In genomic region chr19:1884291-1884718, GRCh38 we compare ENCODE assay signal across 8 cellular contexts. TPM values are rescaled to one million over a fixed set of nuclear protein-coding genes. Genes with fewer than 3 reads are reported as not detected.
DNase-seq lines count a peak whose midpoint lies in the region; TF ChIP-seq lines count a peak whose summit lies in the region.

No MANE protein-coding gene starts in this region.

- H3K4me3 ChIP-seq in ovary: peak overlapping the region; percentile 85

- no peak for TF ChIP-seq CTCF in endothelial cell (IDR thresholded peaks at IDR 0.05; ENCODE audit: unreplicated experiment)
- no peak for TF ChIP-seq CTCF in ovary (IDR thresholded peaks at IDR 0.05)

- DNase-seq in ELF-1 (ENCODE audit: low read depth, low spot score) (peak; percentile 72), endothelial cell (ENCODE audit: low spot score) (no peak), ovary (peak in 1 of 5 donors; percentile 24), SW 1271 (lab: John Stamatoyannopoulos, UW) (no peak), DMS53 treated with DMSO at 0.1 percent for 48 hours (lab: John Stamatoyannopoulos, UW; ENCODE audit: unreplicated experiment) (no peak), RPMI8226 (no peak), NCI-H1417 treated with DMSO at 0.1 percent for 48 hours (lab: John Stamatoyannopoulos, UW) (no peak)

- intact Hi-C loops in ovary (cut with DNase I): no loop called here

- peak overlapping the region; percentile 98 for H3K4me3 Mint-ChIP-seq in T-helper 1 cell treated with Interleukin-12 subunit alpha and Interleukin-12 subunit beta and Interleukin-4 antibody, amounts not matched to agents 30 μg/mL and 1 μg/mL, for 36 hours
- H3K4me3 Mint-ChIP-seq in endothelial cell (ENCODE audit: unreplicated experiment): peak overlapping the region; percentile 100

- no peaks in the 10 kb centered on the region for H3K27me3 Mint-ChIP-seq in T-helper 1 cell treated with Interleukin-12 subunit alpha and Interleukin-12 subunit beta and Interleukin-4 antibody, amounts not matched to agents 30 μg/mL and 1 μg/mL, for 36 hours (ENCODE audit: low read depth)
- peaks cover 32% of the 10 kb centered on the region for H3K27me3 Mint-ChIP-seq in endothelial cell (ENCODE audit: unreplicated experiment)

- H3K4me1 ChIP-seq in ovary (ENCODE audit: insufficient read depth): peaks cover 29% of the 10 kb centered on the region

- H3K27ac ChIP-seq in ovary: peak overlapping the region in 1 of 2 donors; percentile 42

- TF ChIP-seq EP300 in ovary (IDR thresholded peaks at IDR 0.05): no peak

- H3K27ac Mint-ChIP-seq in T-helper 1 cell treated with Interleukin-12 subunit alpha and Interleukin-12 subunit beta and Interleukin-4 antibody, amounts not matched to agents 30 μg/mL and 1 μg/mL, for 36 hours: peak overlapping the region; percentile 97
- H3K27ac Mint-ChIP-seq in endothelial cell (ENCODE audit: unreplicated experiment): peak overlapping the region; percentile 100

- H3K4me1 Mint-ChIP-seq in T-helper 1 cell treated with Interleukin-12 subunit alpha and Interleukin-12 subunit beta and Interleukin-4 antibody, amounts not matched to agents 30 μg/mL and 1 μg/mL, for 36 hours (ENCODE audit: low read depth): peaks cover 29% of the 10 kb centered on the region
- H3K4me1 Mint-ChIP-seq in endothelial cell (ENCODE audit: unreplicated experiment): peaks cover 25% of the 10 kb centered on the region

- no peaks in the 10 kb centered on the region for H3K36me3 ChIP-seq in ovary

- H3K27me3 ChIP-seq in ovary: no peaks in the 10 kb centered on the region

- peaks cover 20% of the 10 kb centered on the region for H3K36me3 Mint-ChIP-seq in T-helper 1 cell treated with Interleukin-12 subunit alpha and Interleukin-12 subunit beta and Interleukin-4 antibody, amounts not matched to agents 30 μg/mL and 1 μg/mL, for 36 hours (ENCODE audit: low read depth)
- peaks cover 19% of the 10 kb centered on the region for H3K36me3 Mint-ChIP-seq in endothelial cell (ENCODE audit: low read depth, unreplicated experiment)

- H3K9me3 Mint-ChIP-seq in T-helper 1 cell treated with Interleukin-12 subunit alpha and Interleukin-12 subunit beta and Interleukin-4 antibody, amounts not matched to agents 30 μg/mL and 1 μg/mL, for 36 hours: no peaks in the 10 kb centered on the region
- no peaks in the 10 kb centered on the region for H3K9me3 Mint-ChIP-seq in endothelial cell (ENCODE audit: unreplicated experiment)

- no peak for TF ChIP-seq POLR2A in ovary (IDR thresholded peaks at IDR 0.05)

- WGBS in ovary, 3 donors: 1 to 3% (median 3%) methylated on average over 11 of the region's 11 CpGs

- no peaks in the 10 kb centered on the region for H3K9me3 ChIP-seq in ovary

RNA-seq across cellular contexts. Expression of gene ABHD17A, which starts 1.0 kb away (rescaled TPM):
- total RNA-seq in endothelial cell (ENCODE audit: unreplicated experiment) (283 TPM), ovary (10 to 100 TPM; 54.2 to 87.3 (median 65.4) TPM)
- 10 to 100 TPM in 1 of 2 donors, under 1 TPM in 1; 0.57 to 65.6 TPM for polyA plus RNA-seq in ovary

RNA-seq across cellular contexts. Expression of gene ADAT3, which starts 20.9 kb away (rescaled TPM):
- total RNA-seq in endothelial cell (ENCODE audit: unreplicated experiment) (10.5 TPM), ovary (10 to 100 TPM in 1 of 7 donors, 1 to 10 TPM in 6; 2.6 to 13.7 (median 4.6) TPM)
- 1 to 10 TPM in 1 of 2 donors, not detected in 1; 2.3 TPM for polyA plus RNA-seq in ovary

RNA-seq across cellular contexts. Expression of gene SCAMP4, which starts 20.9 kb away (rescaled TPM):
- 71.8 TPM for total RNA-seq in endothelial cell (ENCODE audit: unreplicated experiment)
- 10 to 100 TPM; 32.0 to 87.0 (median 62.6) TPM for total RNA-seq in ovary
- 10 to 100 TPM; 11.7 to 31.1 TPM for polyA plus RNA-seq in ovary

RNA-seq across cellular contexts. Expression of gene KLF16, which starts 20.9 kb away (rescaled TPM):
- total RNA-seq in endothelial cell (ENCODE audit: unreplicated experiment): 19.9 TPM
- 10 to 100 TPM in 6 of 7 donors, 1 to 10 TPM in 1; 4.2 to 26.6 (median 14.4) TPM for total RNA-seq in ovary
- 1 to 10 TPM in 1 of 2 donors, under 1 TPM in 1; 0.63 to 5.4 TPM for polyA plus RNA-seq in ovary

RNA-seq across cellular contexts. Expression of gene REXO1, which starts 36.0 kb away (rescaled TPM):
- total RNA-seq in endothelial cell (ENCODE audit: unreplicated experiment) (48.1 TPM), ovary (10 to 100 TPM; 14.9 to 46.7 (median 30.4) TPM)
- polyA plus RNA-seq in ovary: 10 to 100 TPM in 1 of 2 donors, 1 to 10 TPM in 1; 4.8 to 21.5 TPM
